ENCODE assay signal across 13 cellular contexts in the genomic region with DNA sequence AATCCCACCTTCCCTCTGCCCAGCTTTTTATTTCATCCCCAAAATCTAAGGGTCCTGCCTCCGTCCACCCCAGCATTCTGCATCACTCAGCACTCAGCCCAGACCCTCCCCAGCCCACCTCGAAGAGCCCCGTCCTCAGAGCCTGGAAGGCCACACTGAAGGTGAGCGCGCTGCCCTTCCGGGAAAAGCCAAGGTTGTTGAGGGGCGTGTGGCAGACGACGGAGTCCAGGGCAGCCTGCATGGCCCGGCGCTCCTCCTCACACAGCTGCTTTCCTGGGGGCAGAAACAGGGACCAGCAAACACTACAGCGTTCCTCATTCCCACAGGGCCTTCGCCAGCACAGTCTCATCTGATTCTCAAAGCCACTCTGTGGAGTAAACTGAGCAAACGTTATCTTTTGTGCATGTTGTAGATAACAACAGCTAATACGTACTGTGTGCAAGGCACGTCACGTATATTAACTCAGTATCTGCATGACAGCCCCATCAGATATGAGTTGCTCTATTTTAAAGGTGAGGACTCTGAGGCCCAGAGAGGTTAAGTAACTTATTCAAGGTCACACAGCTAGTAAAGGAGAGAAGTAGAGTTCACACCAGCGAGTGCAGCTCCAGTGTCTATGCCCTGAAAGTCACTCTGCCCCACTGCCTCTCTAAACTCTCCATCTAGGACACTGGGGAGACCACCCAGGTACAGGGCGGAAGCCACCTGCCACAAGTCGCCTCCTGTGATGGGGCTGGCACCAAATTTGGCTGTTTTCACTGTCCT. TPM values are rescaled to one million over a fixed set of nuclear protein-coding genes. Genes with fewer than 3 reads are reported as not detected.
DNase-seq lines count a peak whose midpoint lies in the region; ATAC-seq, FAIRE-seq and TF ChIP-seq lines count a peak whose summit lies in the region.
"Had no signal": no experiment of that assay in that cellular context is flagged by ENCODE, and none has a peak within 500 bp of the region (broad histone marks: within the 10 kb centered on the region; RNA-seq: fewer than 3 reads in every experiment).

No MANE protein-coding gene starts in this region.

- POLR2A ChIA-PET in K562 (lab: Yijun Ruan, JAX), result interaction anchor here (0.6 to 1.4 kb wide), 4 partner anchors 8 to 23 kb away, joined by 3 to 4 read pairs (median 4); a partner anchor contains a TSS

- peak; percentile 5 for DNase-seq in activated naive CD4-positive, alpha-beta T cell treated with anti-CD3 and anti-CD28 coated beads for 36 hours
- DNase-seq in activated naive CD4-positive, alpha-beta T cell (lab: John Stamatoyannopoulos, UW), result no peak
- peak; percentile 23 for DNase-seq in NAMALWA (ENCODE audit: low spot score)
- no peak for DNase-seq in K562 (ENCODE audit: extremely low read depth in 1 of 4, low spot score in 3 of 4)
- no peak for DNase-seq in stimulated activated effector memory CD8-positive, alpha-beta T cell treated with anti-CD3 and anti-CD28 coated beads, Interleukin-12 subunit alpha, Interleukin-12 subunit beta, amount 100 ng/mL, for 72 hours (ENCODE audit: low spot score in 2 of 2)
- DNase-seq in ureter (ENCODE audit: low spot score), result no peak
- DNase-seq in dedifferentiated amniotic fluid mesenchymal stem cell (ENCODE audit: extremely low spot score), result no peak
- DNase-seq: activated T-cell treated with anti-CD3 and anti-CD28 coated beads, Interleukin-2, amount 50 U/mL, for 1 hour; DMS79 treated with DMSO at 0.1 percent for 48 hours; effector CD8-positive, alpha-beta T cell; lower lobe of right lung; NCI-H226 had no signal

- no peak for TF ChIP-seq CTCF in K562 (IDR thresholded peaks at IDR 0.05 in 2 of 3, conservative IDR thresholded peaks at IDR 0.05 in 1 of 3; ENCODE audit: insufficient read depth in 2 of 3, low read depth in 1 of 3, low read length in 3 of 3)

- ATAC-seq in K562 (no peak), GM21786 (IDR thresholded peaks at IDR 0.05; ENCODE audit: unreplicated experiment) (no peak)
- no peak for ATAC-seq in stimulated activated effector memory CD8-positive, alpha-beta T cell treated with anti-CD3 and anti-CD28 coated beads, Interleukin-12 subunit alpha, Interleukin-12 subunit beta, amount 100 ng/mL, for 72 hours
- ATAC-seq: lower lobe of right lung had no signal

- H3K9me3 ChIP-seq in K562 (replicated peaks; ENCODE audit: control insufficient read depth, insufficient read depth, low read depth, low read length), result no peaks in the 10 kb centered on the region
- H3K9me3 ChIP-seq: lower lobe of right lung had no signal

- H3K27ac Mint-ChIP-seq in activated naive CD4-positive, alpha-beta T cell treated with anti-CD3 and anti-CD28 coated beads for 36 hours, result no peak overlapping the region
- H3K27ac Mint-ChIP-seq in stimulated activated effector memory CD8-positive, alpha-beta T cell treated with anti-CD3 and anti-CD28 coated beads, Interleukin-12 subunit alpha, Interleukin-12 subunit beta, amount 100 ng/mL, for 72 hours, result peak overlapping the region; percentile 87

- intact Hi-C loops in activated naive CD4-positive, alpha-beta T cell treated with anti-CD3 and anti-CD28 coated beads for 36 hours (cut with micrococcal nuclease), result no loop called here
- intact Hi-C loops in K562 (cut with micrococcal nuclease), result loop anchor here (5.0 kb wide), 1 partner anchor 117 kb away; no protein-coding TSS in a partner anchor

- H3K79me2 ChIP-seq in K562 (ENCODE audit: control insufficient read depth, insufficient read depth, low read length), result peaks cover 30% of the 10 kb centered on the region

- peaks cover 20% of the 10 kb centered on the region for H3K36me3 Mint-ChIP-seq in activated naive CD4-positive, alpha-beta T cell treated with anti-CD3 and anti-CD28 coated beads for 36 hours (ENCODE audit: low read depth)
- H3K36me3 Mint-ChIP-seq in stimulated activated effector memory CD8-positive, alpha-beta T cell treated with anti-CD3 and anti-CD28 coated beads, Interleukin-12 subunit alpha, Interleukin-12 subunit beta, amount 100 ng/mL, for 72 hours, result peaks cover 47% of the 10 kb centered on the region

- H3K9me1 ChIP-seq in K562 (ENCODE audit: control insufficient read depth, insufficient read depth, low read length), result no peaks in the 10 kb centered on the region

- no peak for TF ChIP-seq RAD21 in K562 (CRISPR knock-in tag; conservative IDR thresholded peaks at IDR 0.05 in 1 of 2, IDR thresholded peaks at IDR 0.05 in 1 of 2)

- 76% methylated on average over 20 of the region's 20 CpGs for WGBS in K562 (ENCODE audit: insufficient coverage, low coverage, missing lambda C conversion rate)

- no peaks in the 10 kb centered on the region for H3K27me3 ChIP-seq in K562 (ENCODE audit: control insufficient read depth in 2 of 2, insufficient read depth in 2 of 2, low read length in 2 of 2)

- no peak for FAIRE-seq in K562 (lab: Jason Lieb, UNC)

- no peaks in the 10 kb centered on the region for H3K27me3 Mint-ChIP-seq in activated naive CD4-positive, alpha-beta T cell treated with anti-CD3 and anti-CD28 coated beads for 36 hours (ENCODE audit: low read depth)

- H3K4me3 ChIP-seq in K562, result no peak overlapping the region
- H3K4me3 ChIP-seq: lower lobe of right lung had no signal

- CTCF ChIA-PET in activated naive CD4-positive, alpha-beta T cell treated with anti-CD3 and anti-CD28 coated beads for 36 hours (lab: Charles Lee), result interaction anchor here (0.7 to 2.9 kb wide), 4 partner anchors 23 to 73 kb away, joined by 3 to 11 read pairs (median 4); no protein-coding TSS in a partner anchor
- CTCF ChIA-PET in K562 (lab: Yijun Ruan, JAX; ENCODE audit: low intra/inter-chr PET ratio), result interaction anchor here (1.1 kb wide), 1 partner anchor 60 kb away, joined by 3 read pairs; no protein-coding TSS in a partner anchor

- BruUV-seq in K562 (replicated peaks; lab: Mats Ljungman, UMichigan), result no TSS peak

- peaks cover 37 to 83% of the 10 kb centered on the region in 2 experiments for H3K4me1 ChIP-seq in K562 (replicated peaks in 1 of 2; ENCODE audit: control insufficient read depth in 2 of 2, insufficient read depth in 2 of 2, low read length in 2 of 2)

- H3K4me1 Mint-ChIP-seq in activated naive CD4-positive, alpha-beta T cell treated with anti-CD3 and anti-CD28 coated beads for 36 hours (ENCODE audit: low read depth), result peaks cover 38% of the 10 kb centered on the region
- peaks cover 42% of the 10 kb centered on the region for H3K4me1 Mint-ChIP-seq in stimulated activated effector memory CD8-positive, alpha-beta T cell treated with anti-CD3 and anti-CD28 coated beads, Interleukin-12 subunit alpha, Interleukin-12 subunit beta, amount 100 ng/mL, for 72 hours

- peaks cover 57% of the 10 kb centered on the region for H3K36me3 ChIP-seq in K562 (ENCODE audit: control insufficient read depth, insufficient read depth, low read length)

- TF ChIP-seq POLR2A in K562 (conservative IDR thresholded peaks at IDR 0.05), result no peak

- peaks cover 10% of the 10 kb centered on the region for H4K20me1 ChIP-seq in K562 (replicated peaks; ENCODE audit: control insufficient read depth, insufficient read depth, low read length)

- no peak overlapping the region for H2AFZ ChIP-seq in K562 (ENCODE audit: low read depth, low read length)

- H3K9ac ChIP-seq in K562 (ENCODE audit: insufficient read depth in 1 of 2, low read depth in 2 of 2, low read length in 2 of 2), result peak overlapping the region in 1 of 2 experiments; percentile 98; a peak in 2 of 4 replicates

- H3K27ac ChIP-seq in K562 (ENCODE audit: extremely low read depth, low read depth, low read length), result 0 out of 3 replicates have a peak overlapping the region, but pooled peaks have one; percentile 91
- H3K27ac ChIP-seq: lower lobe of right lung had no signal

- in situ Hi-C loops in K562 (cut with MboI), result no loop called here

- H3K4me3 Mint-ChIP-seq in activated naive CD4-positive, alpha-beta T cell treated with anti-CD3 and anti-CD28 coated beads for 36 hours, result no peak overlapping the region
- H3K4me3 Mint-ChIP-seq in stimulated activated effector memory CD8-positive, alpha-beta T cell treated with anti-CD3 and anti-CD28 coated beads, Interleukin-12 subunit alpha, Interleukin-12 subunit beta, amount 100 ng/mL, for 72 hours, result no peak overlapping the region

- no peak overlapping the region for H3K4me2 ChIP-seq in K562 (ENCODE audit: insufficient read depth, low read length)

- no peak for TF ChIP-seq EP300 in K562 (IDR thresholded peaks at IDR 0.05; ENCODE audit: low read length)

- H3K9me3 Mint-ChIP-seq in activated naive CD4-positive, alpha-beta T cell treated with anti-CD3 and anti-CD28 coated beads for 36 hours, result no peaks in the 10 kb centered on the region
- no peaks in the 10 kb centered on the region for H3K9me3 Mint-ChIP-seq in stimulated activated effector memory CD8-positive, alpha-beta T cell treated with anti-CD3 and anti-CD28 coated beads, Interleukin-12 subunit alpha, Interleukin-12 subunit beta, amount 100 ng/mL, for 72 hours

RNA-seq across cellular contexts. Expression of a gene that starts 2.8 kb away (rescaled TPM):
- total RNA-seq in activated naive CD4-positive, alpha-beta T cell treated with anti-CD3 and anti-CD28 coated beads for 36 hours, result 10 to 100 TPM; 21.2 to 21.6 TPM
- 86.1 and 225 TPM in 2 replicates for total RNA-seq in K562 (2011; cell fraction: chromatin; rRNA removed; ENCODE audit: low replicate concordance)
- 123 and 132 TPM in 2 replicates for total RNA-seq in K562 (2011; cell fraction: nucleolus; rRNA removed)
- 95.7 and 101 TPM in 2 replicates for total RNA-seq in K562 (2011; cell fraction: nucleoplasm; rRNA removed)
- total RNA-seq in K562 (2014; rRNA removed) (25.6 and 27.1 TPM in 2 replicates), K562 (2014; rRNA removed; fragmentation: Illumina TruSeq; extraction: Trizol) (7.6 and 9.9 TPM in 2 replicates), K562 (2015; rRNA removed; fragmentation: Illumina TruSeq; extraction: Trizol) (17.4 and 18.2 TPM in 2 replicates), K562 (2021) (38.2 and 45.9 TPM in 2 replicates), ureter (35.5 TPM)
- polyA plus RNA-seq in K562 (2011; rRNA removed) (5.4 and 12.1 TPM in 2 replicates), K562 (2014; fragmentation: Illumina TruSeq; extraction: Trizol) (20.5 and 29.3 TPM in 2 replicates), K562 (2014; fragmentation: Nextera tagmentation; extraction: Ambion mirVana) (under 1 TPM; 0.42 to 0.55 TPM), K562 (2014; rRNA removed) (27.9 and 43.8 TPM in 2 replicates)
- polyA plus RNA-seq in K562 (2011; cell fraction: cytosol; rRNA removed), result 7.4 and 10.1 TPM in 2 replicates
- 91.6 and 168 TPM in 2 replicates for polyA plus RNA-seq in K562 (2011; cell fraction: nucleus; rRNA removed)
- polyA plus RNA-seq in K562 (2012), result 26.9 and 43.9 TPM in 2 replicates
- 4.9 and 6.1 TPM in 2 replicates for polyA minus RNA-seq in K562 (2011; rRNA and poly(A)+ RNA removed)
- 6.9 and 7.9 TPM in 2 replicates for polyA minus RNA-seq in K562 (2011; cell fraction: cytosol; rRNA and poly(A)+ RNA removed)
- polyA minus RNA-seq in K562 (2011; cell fraction: nucleus; rRNA and poly(A)+ RNA removed), result 41.7 and 45.6 TPM in 2 replicates

RNA-seq across cellular contexts. Expression of a gene that starts 7.0 kb away (rescaled TPM):
- 100 to 1,000 TPM; 129 to 135 TPM for total RNA-seq in activated naive CD4-positive, alpha-beta T cell treated with anti-CD3 and anti-CD28 coated beads for 36 hours
- 44.1 and 100 TPM in 2 replicates for total RNA-seq in K562 (2011; cell fraction: chromatin; rRNA removed; ENCODE audit: low replicate concordance)
- 87.9 and 91.2 TPM in 2 replicates for total RNA-seq in K562 (2011; cell fraction: nucleolus; rRNA removed)
- 91.3 and 109 TPM in 2 replicates for total RNA-seq in K562 (2011; cell fraction: nucleoplasm; rRNA removed)
- total RNA-seq in K562 (2014; rRNA removed) (231 and 275 TPM in 2 replicates), K562 (2014; rRNA removed; fragmentation: Illumina TruSeq; extraction: Trizol) (52.6 and 79.6 TPM in 2 replicates), K562 (2015; rRNA removed; fragmentation: Illumina TruSeq; extraction: Trizol) (139 and 152 TPM in 2 replicates), K562 (2021) (183 and 195 TPM in 2 replicates), ureter (108 TPM)
- polyA plus RNA-seq in K562 (2011; rRNA removed) (154 and 162 TPM in 2 replicates), K562 (2014; fragmentation: Illumina TruSeq; extraction: Trizol) (114 and 145 TPM in 2 replicates), K562 (2014; fragmentation: Nextera tagmentation; extraction: Ambion mirVana) (100 to 1,000 TPM; 206 to 314 TPM), K562 (2014; rRNA removed) (299 and 307 TPM in 2 replicates)
- polyA plus RNA-seq in K562 (2011; cell fraction: cytosol; rRNA removed), result 371 and 576 TPM in 2 replicates
- 164 and 218 TPM in 2 replicates for polyA plus RNA-seq in K562 (2011; cell fraction: nucleus; rRNA removed)
- 237 and 248 TPM in 2 replicates for polyA plus RNA-seq in K562 (2012)
- 21.6 and 37.2 TPM in 2 replicates for polyA minus RNA-seq in K562 (2011; rRNA and poly(A)+ RNA removed)
- polyA minus RNA-seq in K562 (2011; cell fraction: cytosol; rRNA and poly(A)+ RNA removed), result 32.1 and 32.2 TPM in 2 replicates
- polyA minus RNA-seq in K562 (2011; cell fraction: nucleus; rRNA and poly(A)+ RNA removed), result 19.7 and 21.4 TPM in 2 replicates

RNA-seq across cellular contexts. Expression of a gene that starts 12.7 kb away (rescaled TPM):
- total RNA-seq in activated naive CD4-positive, alpha-beta T cell treated with anti-CD3 and anti-CD28 coated beads for 36 hours, result 1 to 10 TPM; 6.2 to 6.5 TPM
- total RNA-seq in K562 (2011; cell fraction: chromatin; rRNA removed; ENCODE audit: low replicate concordance), result 1.3 and 3.7 TPM in 2 replicates
- total RNA-seq in K562 (2011; cell fraction: nucleolus; rRNA removed), result 2.1 and 2.2 TPM in 2 replicates
- total RNA-seq in K562 (2011; cell fraction: nucleoplasm; rRNA removed), result 1.8 and 2.9 TPM in 2 replicates
- 0.05 and 0.37 TPM in 2 replicates for total RNA-seq in K562 (2014; rRNA removed)
- 0.16 and 0.18 TPM in 2 replicates for total RNA-seq in K562 (2014; rRNA removed; fragmentation: Illumina TruSeq; extraction: Trizol)
- total RNA-seq in K562 (2015; rRNA removed; fragmentation: Illumina TruSeq; extraction: Trizol), result 0.25 and 0.41 TPM in 2 replicates
- 0.54 and 1.0 TPM in 2 replicates for total RNA-seq in K562 (2021)
- polyA plus RNA-seq in K562 (2011; rRNA removed), result 0.60 and 1.7 TPM in 2 replicates
- 1.5 and 2.0 TPM in 2 replicates for polyA plus RNA-seq in K562 (2011; cell fraction: cytosol; rRNA removed)
- polyA plus RNA-seq in K562 (2011; cell fraction: nucleus; rRNA removed), result 4.9 and 6.0 TPM in 2 replicates
- 1.1 and 2.6 TPM in 2 replicates for polyA plus RNA-seq in K562 (2012)
- polyA plus RNA-seq in K562 (2014; fragmentation: Illumina TruSeq; extraction: Trizol), result 0.96 and 1.2 TPM in 2 replicates
- polyA plus RNA-seq in K562 (2014; fragmentation: Nextera tagmentation; extraction: Ambion mirVana), result under 1 TPM; 0.15 to 0.18 TPM
- 0.88 and 0.98 TPM in 2 replicates for polyA plus RNA-seq in K562 (2014; rRNA removed)
- polyA minus RNA-seq in K562 (2011; rRNA and poly(A)+ RNA removed), result 0.28 and 0.57 TPM in 2 replicates
- polyA minus RNA-seq in K562 (2011; cell fraction: cytosol; rRNA and poly(A)+ RNA removed), result 0.91 TPM in 1 of 2 replicates, not detected in the other
- polyA minus RNA-seq in K562 (2011; cell fraction: nucleus; rRNA and poly(A)+ RNA removed), result 0.13 and 0.44 TPM in 2 replicates
- 7.1 TPM for total RNA-seq in ureter

RNA-seq across cellular contexts. Expression of a gene that starts 21.4 kb away (rescaled TPM):
- total RNA-seq in activated naive CD4-positive, alpha-beta T cell treated with anti-CD3 and anti-CD28 coated beads for 36 hours, result 1 to 10 TPM; 7.6 to 9.5 TPM
- 6.5 and 21.7 TPM in 2 replicates for total RNA-seq in K562 (2011; cell fraction: chromatin; rRNA removed; ENCODE audit: low replicate concordance)
- total RNA-seq in K562 (2011; cell fraction: nucleolus; rRNA removed), result 15.8 and 17.7 TPM in 2 replicates
- 10.9 and 11.9 TPM in 2 replicates for total RNA-seq in K562 (2011; cell fraction: nucleoplasm; rRNA removed)
- total RNA-seq in K562 (2014; rRNA removed) (1.7 and 3.2 TPM in 2 replicates), K562 (2014; rRNA removed; fragmentation: Illumina TruSeq; extraction: Trizol) (0.83 and 1.1 TPM in 2 replicates), K562 (2015; rRNA removed; fragmentation: Illumina TruSeq; extraction: Trizol) (1.1 and 1.3 TPM in 2 replicates), K562 (2021) (4.7 and 5.1 TPM in 2 replicates), ureter (5.1 TPM)
- polyA plus RNA-seq in K562 (2011; rRNA removed) (1.5 and 3.7 TPM in 2 replicates), K562 (2014; fragmentation: Illumina TruSeq; extraction: Trizol) (1.3 and 1.7 TPM in 2 replicates), K562 (2014; fragmentation: Nextera tagmentation; extraction: Ambion mirVana) (under 1 TPM in 1 of 2 experiments, not detected in 1; 0.06 TPM), K562 (2014; rRNA removed) (7.2 and 7.7 TPM in 2 replicates)
- 3.8 and 4.6 TPM in 2 replicates for polyA plus RNA-seq in K562 (2011; cell fraction: cytosol; rRNA removed)
- 21.7 and 28.4 TPM in 2 replicates for polyA plus RNA-seq in K562 (2011; cell fraction: nucleus; rRNA removed)
- 2.0 and 5.0 TPM in 2 replicates for polyA plus RNA-seq in K562 (2012)
- 1.4 and 1.6 TPM in 2 replicates for polyA minus RNA-seq in K562 (2011; rRNA and poly(A)+ RNA removed)
- polyA minus RNA-seq in K562 (2011; cell fraction: cytosol; rRNA and poly(A)+ RNA removed), result 0.86 and 2.5 TPM in 2 replicates
- 9.3 and 10.2 TPM in 2 replicates for polyA minus RNA-seq in K562 (2011; cell fraction: nucleus; rRNA and poly(A)+ RNA removed)

RNA-seq across cellular contexts. Expression of a gene that starts 22.0 kb away (rescaled TPM):
- total RNA-seq in activated naive CD4-positive, alpha-beta T cell treated with anti-CD3 and anti-CD28 coated beads for 36 hours, result 10 to 100 TPM; 38.4 to 41.0 TPM
- 12.2 and 23.8 TPM in 2 replicates for total RNA-seq in K562 (2011; cell fraction: chromatin; rRNA removed; ENCODE audit: low replicate concordance)
- total RNA-seq in K562 (2011; cell fraction: nucleolus; rRNA removed), result 10.3 and 11.0 TPM in 2 replicates
- total RNA-seq in K562 (2011; cell fraction: nucleoplasm; rRNA removed), result 9.9 and 10.9 TPM in 2 replicates
- total RNA-seq in K562 (2014; rRNA removed) (0.54 and 2.1 TPM in 2 replicates), K562 (2014; rRNA removed; fragmentation: Illumina TruSeq; extraction: Trizol) (0.96 and 1.7 TPM in 2 replicates), K562 (2015; rRNA removed; fragmentation: Illumina TruSeq; extraction: Trizol) (1.3 and 2.5 TPM in 2 replicates), K562 (2021) (1.7 and 2.5 TPM in 2 replicates), ureter (1.9 TPM)
- polyA plus RNA-seq in K562 (2011; rRNA removed) (2.4 and 5.1 TPM in 2 replicates), K562 (2014; fragmentation: Illumina TruSeq; extraction: Trizol) (1.3 and 1.6 TPM in 2 replicates), K562 (2014; fragmentation: Nextera tagmentation; extraction: Ambion mirVana) (1 to 10 TPM; 1.2 to 2.3 TPM), K562 (2014; rRNA removed) (1.3 and 1.9 TPM in 2 replicates)
- polyA plus RNA-seq in K562 (2011; cell fraction: cytosol; rRNA removed), result 1.5 and 3.0 TPM in 2 replicates
- polyA plus RNA-seq in K562 (2011; cell fraction: nucleus; rRNA removed), result 11.9 and 21.5 TPM in 2 replicates
- 4.9 and 11.1 TPM in 2 replicates for polyA plus RNA-seq in K562 (2012)
- 2.1 and 3.9 TPM in 2 replicates for polyA minus RNA-seq in K562 (2011; rRNA and poly(A)+ RNA removed)
- 1.6 and 2.0 TPM in 2 replicates for polyA minus RNA-seq in K562 (2011; cell fraction: cytosol; rRNA and poly(A)+ RNA removed)
- 3.2 and 6.4 TPM in 2 replicates for polyA minus RNA-seq in K562 (2011; cell fraction: nucleus; rRNA and poly(A)+ RNA removed)

Comparison
In these comparisons a context has a peak if more than half of its experiments do, and no peak if none do; other contexts are left out.
1. DNase-seq: peak in activated naive CD4-positive, alpha-beta T cell treated with anti-CD3 and anti-CD28 coated beads for 36 hours (single experiment) and NAMALWA (single experiment); none in activated naive CD4-positive, alpha-beta T cell (0 of 4), K562 (0 of 4), stimulated activated effector memory CD8-positive, alpha-beta T cell treated with anti-CD3 and anti-CD28 coated beads, Interleukin-12 subunit alpha, Interleukin-12 subunit beta, amount 100 ng/mL, for 72 hours (0 of 2), ureter (single experiment) and dedifferentiated amniotic fluid mesenchymal stem cell (single experiment).